12 cellular contexts compared by ENCODE assay signal in the genomic region with DNA sequence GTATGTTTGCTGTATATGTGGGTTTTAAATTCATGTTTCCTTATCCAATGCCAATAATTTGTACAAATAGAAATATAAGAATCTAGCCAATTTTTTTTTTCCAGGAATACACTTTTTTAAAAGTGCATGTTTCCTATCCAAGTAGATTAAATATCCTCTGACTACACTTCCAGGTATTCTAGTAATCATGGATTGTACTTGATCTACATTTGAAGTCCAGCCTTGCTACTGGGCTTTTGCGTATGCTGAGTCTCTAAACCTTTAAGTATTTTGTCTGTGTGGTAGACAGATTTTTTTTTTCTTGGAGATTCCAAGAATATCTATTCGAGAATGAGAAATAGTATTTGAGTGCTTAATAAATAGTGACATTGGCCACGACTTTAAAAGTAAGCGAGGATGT.
DNase-seq lines count a peak whose midpoint lies in the region; ATAC-seq and TF ChIP-seq lines count a peak whose summit lies in the region.
"Had no signal": no experiment of that assay in that cellular context is flagged by ENCODE, and none has a peak within 500 bp of the region (broad histone marks: within the 10 kb centered on the region; RNA-seq: fewer than 3 reads in every experiment).

No MANE protein-coding gene starts in this region.

- ATAC-seq in SK-N-SH treated with all-trans-retinoic acid at 6 μM for 48 hours (peak; percentile 43), left colon (no peak)

- no peak for TF ChIP-seq CTCF in esophagus squamous epithelium (IDR thresholded peaks at IDR 0.05)

- peak; percentile 48 for DNase-seq in EH (ENCODE audit: low read depth)
- no peak for DNase-seq in esophagus squamous epithelium (lab: John Stamatoyannopoulos, UW)
- no peak for DNase-seq in skeletal muscle cell (ENCODE audit: low read depth)
- DNase-seq in foreskin melanocyte = no peak
- DNase-seq in mesenteric fat pad (ENCODE audit: low spot score) = no peak
- DNase-seq in left colon = no peak
- no peak for DNase-seq in activated T-cell treated with anti-CD3 and anti-CD28 coated beads, Interleukin-2, amount 50 U/mL, for 48 hours
- DNase-seq: activated B cell treated with CpG ODN at 0.5 μM for 24 hours, cerebellar nuclear complex, SIG-M5 had no signal

- H3K9me3 ChIP-seq in esophagus squamous epithelium = no peaks in the 10 kb centered on the region
- H3K9me3 ChIP-seq: BLaER1 had no signal

- intact Hi-C loops in esophagus squamous epithelium (cut with DNase I) = no loop called here
- intact Hi-C loops in left colon (cut with DNase I, micrococcal nuclease) = no loop called here

- peaks cover 0 to 3% (median 0%) of the 10 kb centered on the region in 4 donors for H3K27me3 ChIP-seq in esophagus squamous epithelium
- H3K27me3 ChIP-seq: BLaER1 had no signal

- WGBS in esophagus squamous epithelium, 2 donors = 79 to 82% methylated on average over 4 of the region's 4 CpGs

- peak overlapping the region in 3 of 4 donors; percentile 14 to 70 (median 63) for H3K27ac ChIP-seq in esophagus squamous epithelium
- H3K27ac ChIP-seq: BLaER1 had no signal

- no peak for TF ChIP-seq POLR2A in esophagus squamous epithelium (IDR thresholded peaks at IDR 0.05)

- H3K36me3 ChIP-seq in esophagus squamous epithelium = peaks cover 31 to 100% (median 55%) of the 10 kb centered on the region in 3 donors
- H3K36me3 ChIP-seq: BLaER1 had no signal

- peaks cover 0 to 17% (median 0%) of the 10 kb centered on the region in 3 donors for H3K4me1 ChIP-seq in esophagus squamous epithelium
- H3K4me1 ChIP-seq: BLaER1 had no signal

- H3K4me3 ChIP-seq in esophagus squamous epithelium = no peak overlapping the region
- peak overlapping the region; percentile 27 for H3K4me3 ChIP-seq in skeletal muscle cell (ENCODE audit: low read depth, low read length)
- H3K4me3 ChIP-seq: BLaER1 had no signal

TF ChIP-seq in SK-N-SH treated with all-trans-retinoic acid at 6 μM for 48 hours, 23 proteins besides CTCF, POLR2A, EP300 and RAD21:
- TF ChIP-seq ZNF8 (CRISPR knock-in tag; IDR thresholded peaks at IDR 0.05) (no peak), PPARA (CRISPR knock-in tag; IDR thresholded peaks at IDR 0.05; ENCODE audit: borderline replicate concordance) (no peak), RARB (CRISPR knock-in tag; IDR thresholded peaks at IDR 0.05) (no peak), ZNF70 (CRISPR knock-in tag; IDR thresholded peaks at IDR 0.05) (no peak), SNAI2 (CRISPR knock-in tag; IDR thresholded peaks at IDR 0.05) (no peak), ISL1 (CRISPR knock-in tag; IDR thresholded peaks at IDR 0.05) (no peak), ZFP30 (CRISPR knock-in tag; IDR thresholded peaks at IDR 0.05) (no peak), ZNF565 (CRISPR knock-in tag; conservative IDR thresholded peaks at IDR 0.05; ENCODE audit: low read depth) (no peak), ESRRG (CRISPR knock-in tag; IDR thresholded peaks at IDR 0.05) (no peak), TCF4 (CRISPR knock-in tag; IDR thresholded peaks at IDR 0.05; ENCODE audit: borderline replicate concordance) (no peak)
- TF ChIP-seq, protein P1, sequence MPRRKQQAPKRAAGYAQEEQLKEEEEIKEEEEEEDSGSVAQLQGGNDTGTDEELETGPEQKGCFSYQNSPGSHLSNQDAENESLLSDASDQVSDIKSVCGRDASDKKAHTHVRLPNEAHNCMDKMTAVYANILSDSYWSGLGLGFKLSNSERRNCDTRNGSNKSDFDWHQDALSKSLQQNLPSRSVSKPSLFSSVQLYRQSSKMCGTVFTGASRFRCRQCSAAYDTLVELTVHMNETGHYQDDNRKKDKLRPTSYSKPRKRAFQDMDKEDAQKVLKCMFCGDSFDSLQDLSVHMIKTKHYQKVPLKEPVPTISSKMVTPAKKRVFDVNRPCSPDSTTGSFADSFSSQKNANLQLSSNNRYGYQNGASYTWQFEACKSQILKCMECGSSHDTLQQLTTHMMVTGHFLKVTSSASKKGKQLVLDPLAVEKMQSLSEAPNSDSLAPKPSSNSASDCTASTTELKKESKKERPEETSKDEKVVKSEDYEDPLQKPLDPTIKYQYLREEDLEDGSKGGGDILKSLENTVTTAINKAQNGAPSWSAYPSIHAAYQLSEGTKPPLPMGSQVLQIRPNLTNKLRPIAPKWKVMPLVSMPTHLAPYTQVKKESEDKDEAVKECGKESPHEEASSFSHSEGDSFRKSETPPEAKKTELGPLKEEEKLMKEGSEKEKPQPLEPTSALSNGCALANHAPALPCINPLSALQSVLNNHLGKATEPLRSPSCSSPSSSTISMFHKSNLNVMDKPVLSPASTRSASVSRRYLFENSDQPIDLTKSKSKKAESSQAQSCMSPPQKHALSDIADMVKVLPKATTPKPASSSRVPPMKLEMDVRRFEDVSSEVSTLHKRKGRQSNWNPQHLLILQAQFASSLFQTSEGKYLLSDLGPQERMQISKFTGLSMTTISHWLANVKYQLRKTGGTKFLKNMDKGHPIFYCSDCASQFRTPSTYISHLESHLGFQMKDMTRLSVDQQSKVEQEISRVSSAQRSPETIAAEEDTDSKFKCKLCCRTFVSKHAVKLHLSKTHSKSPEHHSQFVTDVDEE (CRISPR knock-in tag; IDR thresholded peaks at IDR 0.05) = no peak
- TF ChIP-seq, protein P2, sequence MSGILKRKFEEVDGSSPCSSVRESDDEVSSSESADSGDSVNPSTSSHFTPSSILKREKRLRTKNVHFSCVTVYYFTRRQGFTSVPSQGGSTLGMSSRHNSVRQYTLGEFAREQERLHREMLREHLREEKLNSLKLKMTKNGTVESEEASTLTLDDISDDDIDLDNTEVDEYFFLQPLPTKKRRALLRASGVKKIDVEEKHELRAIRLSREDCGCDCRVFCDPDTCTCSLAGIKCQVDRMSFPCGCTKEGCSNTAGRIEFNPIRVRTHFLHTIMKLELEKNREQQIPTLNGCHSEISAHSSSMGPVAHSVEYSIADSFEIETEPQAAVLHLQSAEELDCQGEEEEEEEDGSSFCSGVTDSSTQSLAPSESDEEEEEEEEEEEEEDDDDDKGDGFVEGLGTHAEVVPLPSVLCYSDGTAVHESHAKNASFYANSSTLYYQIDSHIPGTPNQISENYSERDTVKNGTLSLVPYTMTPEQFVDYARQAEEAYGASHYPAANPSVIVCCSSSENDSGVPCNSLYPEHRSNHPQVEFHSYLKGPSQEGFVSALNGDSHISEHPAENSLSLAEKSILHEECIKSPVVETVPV (CRISPR knock-in tag; IDR thresholded peaks at IDR 0.05) = no peak
